Comparison of ENCODE assay signal across 10 cellular contexts in the genomic region with DNA sequence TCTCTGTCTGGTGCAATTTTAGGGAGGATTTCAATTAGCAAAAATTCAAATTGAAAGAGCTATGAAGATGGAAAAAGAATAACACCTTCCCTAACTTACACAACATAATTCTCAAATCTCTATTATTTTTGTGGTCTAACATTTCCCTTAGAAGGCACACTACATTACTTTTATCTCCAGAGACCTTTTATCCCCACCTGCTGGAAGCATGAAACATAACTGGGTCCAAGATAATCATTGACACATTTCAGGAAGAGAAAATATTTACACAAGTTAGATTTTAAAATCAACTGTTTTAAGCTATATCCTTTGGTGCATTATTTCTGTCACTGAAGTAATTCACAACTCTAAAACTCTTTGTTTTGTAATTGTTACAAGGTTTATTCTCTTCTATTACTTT.
DNase-seq lines count a peak whose midpoint lies in the region; ATAC-seq, FAIRE-seq and TF ChIP-seq lines count a peak whose summit lies in the region.
"Had no signal": no experiment of that assay in that cellular context is flagged by ENCODE, and none has a peak within 500 bp of the region (broad histone marks: within the 10 kb centered on the region; RNA-seq: fewer than 3 reads in every experiment).

No MANE protein-coding gene starts in this region.

- no peak overlapping the region for H3K4me3 ChIP-seq in AG04450 (ENCODE audit: low read depth, low read length)
- no peak overlapping the region for H3K4me3 ChIP-seq in WERI-Rb-1 (ENCODE audit: low read depth, low read length)
- H3K4me3 ChIP-seq in keratinocyte (ENCODE audit: control insufficient read depth in 2 of 3, extremely low read depth in 1 of 3, insufficient read depth in 2 of 3, low read depth in 1 of 3, low read length in 3 of 3), result no peak overlapping the region

- H3K4me1 ChIP-seq in keratinocyte (ENCODE audit: control insufficient read depth, extremely low read depth, insufficient read depth, low read length), result no peaks in the 10 kb centered on the region

- H3K27ac Mint-ChIP-seq in HFFc6, result no peak overlapping the region

- no peaks in the 10 kb centered on the region for H3K9me3 Mint-ChIP-seq in HFFc6

- no peaks in the 10 kb centered on the region for H3K27me3 Mint-ChIP-seq in HFFc6 (ENCODE audit: insufficient read depth)

- intact Hi-C loops in posterior vena cava (cut with DNase I), result no loop called here

- DNase-seq in AG04450 (ENCODE audit: low read depth, low spot score) (no peak), HFFc6 (peak; percentile 14), WERI-Rb-1 (no peak), keratinocyte (ENCODE audit: low read depth, low spot score) (no peak), Ammon's horn (ENCODE audit: low spot score) (no peak), HuH-7 (ENCODE audit: low spot score) (no peak), posterior vena cava (ENCODE audit: low spot score) (no peak)
- DNase-seq: effector memory CD4-positive, alpha-beta T cell had no signal

- H3K79me2 ChIP-seq in keratinocyte (ENCODE audit: control insufficient read depth, insufficient read depth, low read length), result peaks cover 17% of the 10 kb centered on the region

- H3K27me3 ChIP-seq in AG04450 (ENCODE audit: control insufficient read depth, insufficient read depth, low read length) (no peaks in the 10 kb centered on the region), WERI-Rb-1 (ENCODE audit: insufficient read depth, low read depth, severe bottlenecking) (no peaks in the 10 kb centered on the region), keratinocyte (ENCODE audit: control insufficient read depth, extremely low read depth, insufficient read depth, low read length) (no peaks in the 10 kb centered on the region)

- no peaks in the 10 kb centered on the region for H4K20me1 ChIP-seq in keratinocyte (ENCODE audit: control insufficient read depth, extremely low read depth, insufficient read depth, low read length)

- peak; percentile 56 for TF ChIP-seq CTCF in AG04450 (IDR thresholded peaks at IDR 0.05; ENCODE audit: low read depth, low read length)
- peak; percentile 76 for TF ChIP-seq CTCF in HFFc6 (IDR thresholded peaks at IDR 0.05)
- TF ChIP-seq CTCF in WERI-Rb-1 (IDR thresholded peaks at IDR 0.05; ENCODE audit: low read depth, low read length), result 0 out of 2 replicates have a peak, but pooled peaks have one; percentile 11
- peak in 2 of 3 experiments; percentile 17 to 37 for TF ChIP-seq CTCF in keratinocyte (optimal IDR thresholded peaks at IDR 0.05 in 1 of 3, IDR thresholded peaks at IDR 0.05 in 1 of 3, conservative IDR thresholded peaks at IDR 0.05 in 1 of 3; ENCODE audit: extremely low read depth in 1 of 3, insufficient read depth in 2 of 3, low read length in 3 of 3)

- H2AFZ ChIP-seq in keratinocyte (ENCODE audit: control insufficient read depth, low read length), result no peak overlapping the region

- H3K4me3 Mint-ChIP-seq in HFFc6, result no peak overlapping the region

- FAIRE-seq in keratinocyte (lab: Jason Lieb, UNC), result no peak

- H3K36me3 ChIP-seq in WERI-Rb-1, result peaks cover 13% of the 10 kb centered on the region
- no peaks in the 10 kb centered on the region for H3K36me3 ChIP-seq in keratinocyte (ENCODE audit: control insufficient read depth in 2 of 2, extremely low read depth in 1 of 2, insufficient read depth in 2 of 2, low read length in 2 of 2)

- H3K4me2 ChIP-seq in keratinocyte (ENCODE audit: control insufficient read depth, extremely low read depth, insufficient read depth, low read depth, low read length), result no peak overlapping the region

- peaks cover 6% of the 10 kb centered on the region for H3K36me3 Mint-ChIP-seq in HFFc6 (ENCODE audit: low read depth)

- peaks cover 19% of the 10 kb centered on the region for H3K4me1 Mint-ChIP-seq in HFFc6 (ENCODE audit: low read depth)

- ATAC-seq in GM21717 (IDR thresholded peaks at IDR 0.05; ENCODE audit: unreplicated experiment), result no peak

- dilution Hi-C loops in keratinocyte (cut with MboI; ENCODE audit: extremely low pct_ligation_motif_present, low sequenced_read_pairs), result no loop called here

- no peak overlapping the region for H3K27ac ChIP-seq in AG04450 (ENCODE audit: low read depth, low read length)
- no peak overlapping the region for H3K27ac ChIP-seq in WERI-Rb-1
- no peak overlapping the region for H3K27ac ChIP-seq in keratinocyte (ENCODE audit: control insufficient read depth, insufficient read depth, low read length)
- H3K27ac ChIP-seq: HL-60 had no signal

- CTCF ChIA-PET in AG04450 (lab: Charles Lee), result interaction anchor here (0.8 to 1.9 kb wide), 17 partner anchors 10 to 530 kb away, joined by 3 to 16 read pairs (median 4); no protein-coding TSS in a partner anchor

- H3K9me3 ChIP-seq in AG04450 (ENCODE audit: control insufficient read depth, insufficient read depth, low read length), result no peaks in the 10 kb centered on the region
- H3K9me3 ChIP-seq in WERI-Rb-1 (ENCODE audit: severe bottlenecking), result no peaks in the 10 kb centered on the region
- H3K9me3 ChIP-seq in keratinocyte (ENCODE audit: control insufficient read depth, low read depth, low read length), result peaks cover 6% of the 10 kb centered on the region

- no peak overlapping the region for H3K9ac ChIP-seq in keratinocyte (ENCODE audit: control insufficient read depth, extremely low read depth, insufficient read depth, low read length)

- POLR2A ChIA-PET in AG04450 (lab: Yijun Ruan, JAX), result no interaction called here

- H3K9me1 ChIP-seq in keratinocyte (ENCODE audit: control insufficient read depth, extremely low read depth, insufficient read depth, low read length), result no peaks in the 10 kb centered on the region

Comparison
In these comparisons a context has a peak if more than half of its experiments do, and no peak if none do; other contexts are left out.
1. CTCF ChIP-seq: peak in every context shown above with its lines; median percentile 76 in HFFc6; 56 in AG04450; 27 in keratinocyte; 11 in WERI-Rb-1.